Comparison of ENCODE assay signal across 1 cellular context in genomic region chr20:15842872-15843271, GRCh38.
TF ChIP-seq lines count a peak whose summit lies in the region.

No MANE protein-coding gene starts in this region.

TF ChIP-seq in H1, 55 proteins besides CTCF, POLR2A, EP300 and RAD21 (continued from another document):
- TF ChIP-seq, protein P1, sequence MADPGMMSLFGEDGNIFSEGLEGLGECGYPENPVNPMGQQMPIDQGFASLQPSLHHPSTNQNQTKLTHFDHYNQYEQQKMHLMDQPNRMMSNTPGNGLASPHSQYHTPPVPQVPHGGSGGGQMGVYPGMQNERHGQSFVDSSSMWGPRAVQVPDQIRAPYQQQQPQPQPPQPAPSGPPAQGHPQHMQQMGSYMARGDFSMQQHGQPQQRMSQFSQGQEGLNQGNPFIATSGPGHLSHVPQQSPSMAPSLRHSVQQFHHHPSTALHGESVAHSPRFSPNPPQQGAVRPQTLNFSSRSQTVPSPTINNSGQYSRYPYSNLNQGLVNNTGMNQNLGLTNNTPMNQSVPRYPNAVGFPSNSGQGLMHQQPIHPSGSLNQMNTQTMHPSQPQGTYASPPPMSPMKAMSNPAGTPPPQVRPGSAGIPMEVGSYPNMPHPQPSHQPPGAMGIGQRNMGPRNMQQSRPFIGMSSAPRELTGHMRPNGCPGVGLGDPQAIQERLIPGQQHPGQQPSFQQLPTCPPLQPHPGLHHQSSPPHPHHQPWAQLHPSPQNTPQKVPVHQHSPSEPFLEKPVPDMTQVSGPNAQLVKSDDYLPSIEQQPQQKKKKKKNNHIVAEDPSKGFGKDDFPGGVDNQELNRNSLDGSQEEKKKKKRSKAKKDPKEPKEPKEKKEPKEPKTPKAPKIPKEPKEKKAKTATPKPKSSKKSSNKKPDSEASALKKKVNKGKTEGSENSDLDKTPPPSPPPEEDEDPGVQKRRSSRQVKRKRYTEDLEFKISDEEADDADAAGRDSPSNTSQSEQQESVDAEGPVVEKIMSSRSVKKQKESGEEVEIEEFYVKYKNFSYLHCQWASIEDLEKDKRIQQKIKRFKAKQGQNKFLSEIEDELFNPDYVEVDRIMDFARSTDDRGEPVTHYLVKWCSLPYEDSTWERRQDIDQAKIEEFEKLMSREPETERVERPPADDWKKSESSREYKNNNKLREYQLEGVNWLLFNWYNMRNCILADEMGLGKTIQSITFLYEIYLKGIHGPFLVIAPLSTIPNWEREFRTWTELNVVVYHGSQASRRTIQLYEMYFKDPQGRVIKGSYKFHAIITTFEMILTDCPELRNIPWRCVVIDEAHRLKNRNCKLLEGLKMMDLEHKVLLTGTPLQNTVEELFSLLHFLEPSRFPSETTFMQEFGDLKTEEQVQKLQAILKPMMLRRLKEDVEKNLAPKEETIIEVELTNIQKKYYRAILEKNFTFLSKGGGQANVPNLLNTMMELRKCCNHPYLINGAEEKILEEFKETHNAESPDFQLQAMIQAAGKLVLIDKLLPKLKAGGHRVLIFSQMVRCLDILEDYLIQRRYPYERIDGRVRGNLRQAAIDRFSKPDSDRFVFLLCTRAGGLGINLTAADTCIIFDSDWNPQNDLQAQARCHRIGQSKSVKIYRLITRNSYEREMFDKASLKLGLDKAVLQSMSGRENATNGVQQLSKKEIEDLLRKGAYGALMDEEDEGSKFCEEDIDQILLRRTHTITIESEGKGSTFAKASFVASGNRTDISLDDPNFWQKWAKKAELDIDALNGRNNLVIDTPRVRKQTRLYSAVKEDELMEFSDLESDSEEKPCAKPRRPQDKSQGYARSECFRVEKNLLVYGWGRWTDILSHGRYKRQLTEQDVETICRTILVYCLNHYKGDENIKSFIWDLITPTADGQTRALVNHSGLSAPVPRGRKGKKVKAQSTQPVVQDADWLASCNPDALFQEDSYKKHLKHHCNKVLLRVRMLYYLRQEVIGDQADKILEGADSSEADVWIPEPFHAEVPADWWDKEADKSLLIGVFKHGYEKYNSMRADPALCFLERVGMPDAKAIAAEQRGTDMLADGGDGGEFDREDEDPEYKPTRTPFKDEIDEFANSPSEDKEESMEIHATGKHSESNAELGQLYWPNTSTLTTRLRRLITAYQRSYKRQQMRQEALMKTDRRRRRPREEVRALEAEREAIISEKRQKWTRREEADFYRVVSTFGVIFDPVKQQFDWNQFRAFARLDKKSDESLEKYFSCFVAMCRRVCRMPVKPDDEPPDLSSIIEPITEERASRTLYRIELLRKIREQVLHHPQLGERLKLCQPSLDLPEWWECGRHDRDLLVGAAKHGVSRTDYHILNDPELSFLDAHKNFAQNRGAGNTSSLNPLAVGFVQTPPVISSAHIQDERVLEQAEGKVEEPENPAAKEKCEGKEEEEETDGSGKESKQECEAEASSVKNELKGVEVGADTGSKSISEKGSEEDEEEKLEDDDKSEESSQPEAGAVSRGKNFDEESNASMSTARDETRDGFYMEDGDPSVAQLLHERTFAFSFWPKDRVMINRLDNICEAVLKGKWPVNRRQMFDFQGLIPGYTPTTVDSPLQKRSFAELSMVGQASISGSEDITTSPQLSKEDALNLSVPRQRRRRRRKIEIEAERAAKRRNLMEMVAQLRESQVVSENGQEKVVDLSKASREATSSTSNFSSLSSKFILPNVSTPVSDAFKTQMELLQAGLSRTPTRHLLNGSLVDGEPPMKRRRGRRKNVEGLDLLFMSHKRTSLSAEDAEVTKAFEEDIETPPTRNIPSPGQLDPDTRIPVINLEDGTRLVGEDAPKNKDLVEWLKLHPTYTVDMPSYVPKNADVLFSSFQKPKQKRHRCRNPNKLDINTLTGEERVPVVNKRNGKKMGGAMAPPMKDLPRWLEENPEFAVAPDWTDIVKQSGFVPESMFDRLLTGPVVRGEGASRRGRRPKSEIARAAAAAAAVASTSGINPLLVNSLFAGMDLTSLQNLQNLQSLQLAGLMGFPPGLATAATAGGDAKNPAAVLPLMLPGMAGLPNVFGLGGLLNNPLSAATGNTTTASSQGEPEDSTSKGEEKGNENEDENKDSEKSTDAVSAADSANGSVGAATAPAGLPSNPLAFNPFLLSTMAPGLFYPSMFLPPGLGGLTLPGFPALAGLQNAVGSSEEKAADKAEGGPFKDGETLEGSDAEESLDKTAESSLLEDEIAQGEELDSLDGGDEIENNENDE (IDR thresholded peaks at IDR 0.05; ENCODE audit: insufficient replicate concordance, low read length): no peak
